ENCODE assay signal across 8 cellular contexts in the genomic region with DNA sequence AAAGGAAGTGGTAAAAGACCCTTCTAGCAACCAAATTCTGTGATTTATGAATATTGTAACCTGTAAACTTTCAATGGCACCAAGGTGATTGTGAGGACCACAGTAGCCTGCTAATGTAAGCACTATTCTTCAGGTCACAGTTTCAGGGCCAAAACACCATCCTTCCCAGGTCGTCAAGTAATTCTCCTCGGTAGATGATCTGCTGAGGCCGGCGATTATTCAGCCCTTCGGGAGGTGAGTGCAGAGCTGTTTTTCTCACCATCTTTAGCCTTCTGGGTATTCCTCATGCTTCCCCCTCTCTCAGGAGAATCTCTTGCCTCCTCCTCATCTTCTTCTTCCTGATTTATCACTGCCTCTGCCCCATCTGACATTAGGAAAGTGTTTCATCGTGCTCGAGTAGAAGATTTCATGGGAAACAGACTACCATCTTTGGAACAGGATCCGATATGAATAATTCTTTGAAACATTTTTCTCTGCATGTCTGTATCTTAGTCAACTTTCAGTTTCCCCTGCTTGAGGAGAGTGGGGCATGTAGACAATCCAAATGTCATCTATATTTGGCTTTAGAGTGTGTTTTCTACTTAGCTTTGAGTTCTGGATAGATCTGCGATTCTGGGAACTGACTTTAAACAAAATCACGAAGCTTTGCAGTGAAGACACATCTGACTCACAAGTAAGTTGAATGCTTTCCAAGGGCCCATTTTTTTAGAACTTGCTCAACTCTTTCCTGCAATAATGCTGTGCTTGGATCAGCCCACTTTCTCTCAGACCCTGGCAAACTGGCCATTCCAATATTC.
DNase-seq lines count a peak whose midpoint lies in the region; ATAC-seq and TF ChIP-seq lines count a peak whose summit lies in the region.

No MANE protein-coding gene starts in this region.

- H3K27ac ChIP-seq in cardiac muscle cell, result peak overlapping the region; percentile 41
- H3K27ac ChIP-seq in skeletal muscle tissue (ENCODE audit: low read depth, low read length), result peak overlapping the region; percentile 79

- no peak overlapping the region for H3K27ac Mint-ChIP-seq in activated naive CD8-positive, alpha-beta T cell treated with anti-CD3 and anti-CD28 coated beads, Interleukin-2, amount 50 U/mL, for 24 hours
- no peak overlapping the region for H3K27ac Mint-ChIP-seq in stimulated activated memory B cell treated with anti-CD40 and anti-IgM and Interleukin-4, amounts not matched to agents 10 μg/mL and 1 μg/mL and 100 μg/mL, for 72 hours

- H3K4me3 ChIP-seq in cardiac muscle cell (no peak overlapping the region), skeletal muscle tissue (ENCODE audit: low read length in 3 of 3) (no peak overlapping the region)

- no peaks in the 10 kb centered on the region for H3K27me3 Mint-ChIP-seq in activated naive CD8-positive, alpha-beta T cell treated with anti-CD3 and anti-CD28 coated beads, Interleukin-2, amount 50 U/mL, for 24 hours
- no peaks in the 10 kb centered on the region for H3K27me3 Mint-ChIP-seq in stimulated activated memory B cell treated with anti-CD40 and anti-IgM and Interleukin-4, amounts not matched to agents 10 μg/mL and 1 μg/mL and 100 μg/mL, for 72 hours

- peaks cover 10% of the 10 kb centered on the region for H3K4me1 Mint-ChIP-seq in activated naive CD8-positive, alpha-beta T cell treated with anti-CD3 and anti-CD28 coated beads, Interleukin-2, amount 50 U/mL, for 24 hours
- H3K4me1 Mint-ChIP-seq in stimulated activated memory B cell treated with anti-CD40 and anti-IgM and Interleukin-4, amounts not matched to agents 10 μg/mL and 1 μg/mL and 100 μg/mL, for 72 hours, result no peaks in the 10 kb centered on the region

- peaks cover 4% of the 10 kb centered on the region for H3K36me3 Mint-ChIP-seq in activated naive CD8-positive, alpha-beta T cell treated with anti-CD3 and anti-CD28 coated beads, Interleukin-2, amount 50 U/mL, for 24 hours (ENCODE audit: low read depth)
- H3K36me3 Mint-ChIP-seq in stimulated activated memory B cell treated with anti-CD40 and anti-IgM and Interleukin-4, amounts not matched to agents 10 μg/mL and 1 μg/mL and 100 μg/mL, for 72 hours, result peaks cover 8% of the 10 kb centered on the region

- H3K4me1 ChIP-seq in cardiac muscle cell (ENCODE audit: low read depth) (peaks cover 34% of the 10 kb centered on the region), skeletal muscle tissue (ENCODE audit: control insufficient read depth in 3 of 3, insufficient read depth in 3 of 3, low read length in 3 of 3) (peaks cover 2 to 19% (median 5%) of the 10 kb centered on the region in 3 donors)

- H3K27me3 ChIP-seq in cardiac muscle cell, result no peaks in the 10 kb centered on the region
- H3K27me3 ChIP-seq in skeletal muscle tissue (ENCODE audit: control insufficient read depth in 3 of 3, insufficient read depth in 3 of 3, low read length in 3 of 3), result no peaks in the 10 kb centered on the region

- H3K9me3 Mint-ChIP-seq in activated naive CD8-positive, alpha-beta T cell treated with anti-CD3 and anti-CD28 coated beads, Interleukin-2, amount 50 U/mL, for 24 hours, result no peaks in the 10 kb centered on the region
- no peaks in the 10 kb centered on the region for H3K9me3 Mint-ChIP-seq in stimulated activated memory B cell treated with anti-CD40 and anti-IgM and Interleukin-4, amounts not matched to agents 10 μg/mL and 1 μg/mL and 100 μg/mL, for 72 hours

- peak; percentile 28 for ATAC-seq in activated naive CD8-positive, alpha-beta T cell treated with anti-CD3 and anti-CD28 coated beads, Interleukin-2, amount 50 U/mL, for 24 hours
- no peak for ATAC-seq in stimulated activated memory B cell treated with anti-CD40 and anti-IgM and Interleukin-4, amounts not matched to agents 10 μg/mL and 1 μg/mL and 100 μg/mL, for 72 hours

- no peaks in the 10 kb centered on the region for H3K36me3 ChIP-seq in cardiac muscle cell
- no peaks in the 10 kb centered on the region for H3K36me3 ChIP-seq in skeletal muscle tissue (ENCODE audit: control insufficient read depth in 3 of 3, insufficient read depth in 3 of 3, low read length in 3 of 3)

- no peaks in the 10 kb centered on the region for H3K9me3 ChIP-seq in cardiac muscle cell (ENCODE audit: low read depth)
- no peaks in the 10 kb centered on the region for H3K9me3 ChIP-seq in skeletal muscle tissue (ENCODE audit: control insufficient read depth in 3 of 3, low read length in 3 of 3)

- DNase-seq in GM04504 (ENCODE audit: low read depth) (peak; percentile 94), cardiac muscle cell (ENCODE audit: low read depth in 1 of 2, low spot score in 1 of 2) (peak in 1 of 2 donors; percentile 97), NCI-H2171 (lab: John Stamatoyannopoulos, UW) (no peak), NCI-H446 treated with DMSO at 0.1 percent for 48 hours (lab: John Stamatoyannopoulos, UW) (no peak)
- no peak for DNase-seq in activated naive CD8-positive, alpha-beta T cell treated with anti-CD3 and anti-CD28 coated beads, Interleukin-2, amount 50 U/mL, for 24 hours
- no peak for DNase-seq in stimulated activated CD4-positive, alpha-beta T cell treated with anti-CD3 and anti-CD28 coated beads, Interleukin-4, amount 100 ng/mL, for 24 hours

- H3K4me3 Mint-ChIP-seq in activated naive CD8-positive, alpha-beta T cell treated with anti-CD3 and anti-CD28 coated beads, Interleukin-2, amount 50 U/mL, for 24 hours, result no peak overlapping the region
- no peak overlapping the region for H3K4me3 Mint-ChIP-seq in stimulated activated memory B cell treated with anti-CD40 and anti-IgM and Interleukin-4, amounts not matched to agents 10 μg/mL and 1 μg/mL and 100 μg/mL, for 72 hours

- TF ChIP-seq CTCF in cardiac muscle cell (IDR thresholded peaks at IDR 0.05; ENCODE audit: low read depth, low read length), result no peak

- peak overlapping the region in 2 of 3 donors; percentile 0 to 19 for H3K9ac ChIP-seq in skeletal muscle tissue (ENCODE audit: low read depth in 1 of 3, low read length in 3 of 3)
